8 cellular contexts compared by ENCODE assay signal in the genomic region with DNA sequence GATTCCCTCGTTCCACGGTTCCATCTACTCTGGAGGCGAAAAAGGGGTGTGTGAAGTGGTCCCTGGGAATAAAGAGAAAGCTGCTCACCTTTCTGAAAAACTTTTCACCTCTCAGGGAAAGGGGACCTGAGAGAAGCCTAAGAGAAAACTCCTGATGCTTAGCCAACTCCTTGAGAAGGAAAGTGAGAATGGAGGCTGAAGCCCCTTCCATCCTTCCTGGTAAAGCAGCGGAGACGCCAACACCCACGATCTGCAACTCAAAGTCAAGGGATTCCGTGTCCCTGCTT.
DNase-seq lines count a peak whose midpoint lies in the region; ATAC-seq and TF ChIP-seq lines count a peak whose summit lies in the region.

No MANE protein-coding gene starts in this region.

- no peak for ATAC-seq in GM18519 (IDR thresholded peaks at IDR 0.05; ENCODE audit: low FRiP score, unreplicated experiment)
- ATAC-seq in HG02588 (IDR thresholded peaks at IDR 0.05; ENCODE audit: unreplicated experiment), result no peak

- no peak for TF ChIP-seq CTCF in GM12875 (IDR thresholded peaks at IDR 0.05; ENCODE audit: borderline replicate concordance, insufficient read depth, low read depth, low read length)
- no peak for TF ChIP-seq CTCF in VCaP (conservative IDR thresholded peaks at IDR 0.05)
- no peak for TF ChIP-seq CTCF in fibroblast of villous mesenchyme (IDR thresholded peaks at IDR 0.05; ENCODE audit: insufficient read depth, low read depth, low read length)
- TF ChIP-seq CTCF in sigmoid colon (IDR thresholded peaks at IDR 0.05), result no peak

- DNase-seq in fibroblast of villous mesenchyme (ENCODE audit: low read depth) (no peak), sigmoid colon (no peak), HPDE6-E6E7 (ENCODE audit: extremely low spot score) (no peak)
- DNase-seq in stimulated activated CD4-positive, alpha-beta T cell treated with anti-CD3 and anti-CD28 coated beads, Interleukin-4, amount 100 ng/mL, for 24 hours, result no peak

- intact Hi-C loops in sigmoid colon (cut with DNase I), result loop anchor here (5.0 kb wide), 1 partner anchor 151 kb away; a partner anchor contains a TSS

- no peak for TF ChIP-seq POLR2A in sigmoid colon (IDR thresholded peaks at IDR 0.05)

- H3K27ac ChIP-seq in VCaP (peak overlapping the region; percentile 91), sigmoid colon (peak overlapping the region; percentile 78 to 86 (median 82))

- H3K4me1 ChIP-seq in sigmoid colon, result peaks cover 0 to 52% (median 46%) of the 10 kb centered on the region in 4 donors

- peak overlapping the region; percentile 53 for H3K4me3 ChIP-seq in GM12875 (ENCODE audit: low read depth, low read length)
- H3K4me3 ChIP-seq in fibroblast of villous mesenchyme (ENCODE audit: low read depth, low read length), result peak overlapping the region; percentile 59
- peak overlapping the region; percentile 29 to 63 (median 54) for H3K4me3 ChIP-seq in sigmoid colon

- H3K27me3 ChIP-seq in sigmoid colon, result no peaks in the 10 kb centered on the region

- TF ChIP-seq EP300 in sigmoid colon (IDR thresholded peaks at IDR 0.05), result no peak

- WGBS in sigmoid colon, 2 donors, result 9 to 17% methylated on average over 7 of the region's 7 CpGs

- H3K36me3 ChIP-seq in sigmoid colon, result no peaks in the 10 kb centered on the region

- no peaks in the 10 kb centered on the region for H3K9me3 ChIP-seq in sigmoid colon
